In genomic region chr4:152673489-152673888, GRCh38 we compare ENCODE assay signal across 23 cellular contexts.
"Had no signal": no experiment of that assay in that cellular context is flagged by ENCODE, and none has a peak within 500 bp of the region (broad histone marks: within the 10 kb centered on the region; RNA-seq: fewer than 3 reads in every experiment).

No MANE protein-coding gene starts in this region.

- H3K4me2 ChIP-seq: hepatocyte had no signal

- H3K9me3 ChIP-seq: ascending aorta, gastroesophageal sphincter, uterus had no signal

- H3K79me2 ChIP-seq: hepatocyte had no signal

- H2AFZ ChIP-seq: hepatocyte had no signal

- H3K4me3 ChIP-seq: ascending aorta, gastroesophageal sphincter, hepatocyte, uterus had no signal

- H3K4me1 ChIP-seq: ascending aorta, uterus had no signal

- DNase-seq: activated CD4-positive, alpha-beta memory T cell treated with anti-CD3 and anti-CD28 coated beads for 36 hours; activated CD4-positive, alpha-beta T cell treated with anti-CD3 and anti-CD28 coated beads, Interleukin-2, amount 10 ng/mL, durations not matched to agents 24 days and 14 days; activated CD4-positive, CD25-positive, alpha-beta regulatory T cell treated with anti-CD3 and anti-CD28 coated beads, Interleukin-2, amount 50 U/mL, for 72 hours; activated CD8-positive, alpha-beta memory T cell treated with anti-CD3 and anti-CD28 coated beads, Interleukin-2, amount 50 U/mL, for 48 hours; activated gamma-delta T cell; activated naive CD4-positive, alpha-beta T cell treated with anti-CD3 and anti-CD28 coated beads, Interleukin-2, amount 10 ng/mL, durations not matched to agents 7 days and 5 days; activated naive CD8-positive, alpha-beta T cell treated with anti-CD3 and anti-CD28 coated beads, Interleukin-2, amount 10 ng/mL, durations not matched to agents 7 days and 5 days; activated T-cell treated with anti-CD3 and anti-CD28 coated beads, Interleukin-2, amount 50 U/mL, for 24 hours; central memory CD4-positive, alpha-beta T cell; endodermal cell; islet precursor cell; left colon; mesenchymal stem cell; posterior cingulate gyrus; right cardiac atrium; stimulated activated CD4-positive, alpha-beta T cell treated with anti-CD3 and anti-CD28 coated beads, Interleukin-2, amount 100 ng/mL, for 48 hours; SW 1271; T1000; uterus; WERI-Rb-1 had no signal

- H3K27ac ChIP-seq: ascending aorta, gastroesophageal sphincter, hepatocyte, uterus, WERI-Rb-1 had no signal

- H3K27me3 ChIP-seq: ascending aorta, uterus had no signal

- H3K36me3 ChIP-seq: ascending aorta, gastroesophageal sphincter, uterus, WERI-Rb-1 had no signal
